ENCODE assay signal across 9 cellular contexts in genomic region chr18:57372444-57372843, GRCh38. TPM values are rescaled to one million over a fixed set of nuclear protein-coding genes. Genes with fewer than 3 reads are reported as not detected.
"Had no signal": no experiment of that assay in that cellular context is flagged by ENCODE, and none has a peak within 500 bp of the region (broad histone marks: within the 10 kb centered on the region; RNA-seq: fewer than 3 reads in every experiment).

No MANE protein-coding gene starts in this region.

- FAIRE-seq: G401.6, GM12878, GM12891, GM12892, GM18507, GM19239 had no signal

- DNase-seq: GDM1, GF-D8 had no signal

- ATAC-seq: GM12878 had no signal

- H3K4me3 ChIP-seq: GM12878 had no signal

RNA-seq across cellular contexts. Expression of gene ST8SIA3, which starts 20.1 kb away (rescaled TPM):
- total RNA-seq: G401 had no signal
- polyA plus RNA-seq: GM12878 had no signal
